Comparison of ENCODE assay signal across 21 cellular contexts in the genomic region with DNA sequence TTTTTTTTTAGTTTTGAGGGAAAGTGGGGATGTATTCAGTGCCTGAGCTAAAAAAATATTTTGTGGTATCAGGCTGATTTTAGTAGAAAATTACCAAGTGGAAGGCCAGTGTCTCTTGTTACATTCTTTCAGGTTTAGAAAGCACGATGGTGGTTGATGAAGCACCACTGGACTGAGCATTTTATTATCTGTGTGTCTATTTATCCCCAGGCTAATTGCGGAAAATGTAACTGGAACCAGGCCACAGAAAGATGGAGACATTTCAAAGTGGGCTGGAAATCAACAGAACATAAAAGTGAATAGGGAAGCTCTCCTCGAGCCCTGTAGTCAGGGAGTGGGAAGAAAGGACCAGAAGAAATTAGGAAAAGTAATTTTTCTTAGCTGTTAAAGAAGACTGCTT.
DNase-seq lines count a peak whose midpoint lies in the region; ATAC-seq and TF ChIP-seq lines count a peak whose summit lies in the region.
"Had no signal": no experiment of that assay in that cellular context is flagged by ENCODE, and none has a peak within 500 bp of the region (broad histone marks: within the 10 kb centered on the region; RNA-seq: fewer than 3 reads in every experiment).

No MANE protein-coding gene starts in this region.

- no peak for TF ChIP-seq CTCF in AG10803 (conservative IDR thresholded peaks at IDR 0.05; ENCODE audit: low read length)
- no peak for TF ChIP-seq CTCF in omental fat pad (IDR thresholded peaks at IDR 0.05)

- H3K4me3 ChIP-seq in AG10803 (ENCODE audit: low read length): no peak overlapping the region
- H3K4me3 ChIP-seq: BLaER1 treated with 17β-estradiol and CSF1 and Interleukin-3, amounts not matched to agents 10 nM and 100 nM; GM12878 had no signal

- no peak for ATAC-seq in HG02938 (IDR thresholded peaks at IDR 0.05; ENCODE audit: unreplicated experiment)
- ATAC-seq in omental fat pad (ENCODE audit: low FRiP score): no peak
- ATAC-seq: CD8-positive, alpha-beta T cell; GM12878; SK-N-SH treated with all-trans-retinoic acid at 6 μM for 48 hours had no signal

- DNase-seq in AG10803 (ENCODE audit: low read depth) (peak; percentile 42), ELR (ENCODE audit: low read depth) (peak; percentile 71), T1000 (lab: John Stamatoyannopoulos, UW) (peak; percentile 9), myocyte (ENCODE audit: low read depth) (peak; percentile 66), medulla oblongata (ENCODE audit: extremely low spot score) (no peak), omental fat pad (ENCODE audit: low spot score) (no peak)
- DNase-seq: CD8-positive, alpha-beta T cell; DMS79; GDM1; H9; KG1; NCI-H1417 treated with DMSO at 0.1 percent for 48 hours; NCI-H2029 treated with DMSO at 0.1 percent for 48 hours; NCI-H510A; NCI-H774; SIG-M5; T-helper 1 cell had no signal

Comparison
In these comparisons a context has a peak if more than half of its experiments do, and no peak if none do; other contexts are left out.
1. DNase-seq: peak in AG10803 (single experiment), ELR (single experiment), T1000 (single experiment) and myocyte (single experiment); none in medulla oblongata (single experiment) and omental fat pad (single experiment).